16 cellular contexts compared by ENCODE assay signal in the genomic region with DNA sequence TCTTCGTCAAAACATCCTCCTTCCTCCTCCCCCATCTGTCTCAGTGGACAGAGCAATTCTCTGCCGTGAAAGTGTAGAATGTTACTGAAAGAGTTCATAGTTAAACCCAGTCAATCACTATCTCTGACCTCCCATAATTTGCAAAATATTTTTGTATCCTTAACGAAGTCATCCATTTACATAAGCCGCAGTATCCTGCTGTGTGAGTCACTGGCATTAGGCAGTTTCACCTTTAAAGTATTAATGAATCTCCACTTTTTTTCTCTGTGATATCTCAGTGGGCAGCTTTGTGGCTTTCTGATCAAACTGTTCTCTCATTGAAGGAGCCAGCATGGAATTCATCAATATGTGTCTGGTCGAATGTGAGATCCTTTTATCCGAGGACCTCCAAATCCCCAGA.
DNase-seq lines count a peak whose midpoint lies in the region; ATAC-seq and TF ChIP-seq lines count a peak whose summit lies in the region.
"Had no signal": no experiment of that assay in that cellular context is flagged by ENCODE, and none has a peak within 500 bp of the region (broad histone marks: within the 10 kb centered on the region; RNA-seq: fewer than 3 reads in every experiment).

No MANE protein-coding gene starts in this region.

- in situ Hi-C loops in IMR-90 (cut with MboI; ENCODE audit: low sequenced_read_pairs): loop anchor here (25.0 kb wide), 1 partner anchor 1248 kb away; no protein-coding TSS in a partner anchor

- H3K4ac ChIP-seq in IMR-90 (ENCODE audit: low read depth, low read length): no peak overlapping the region

- H3K56ac ChIP-seq in IMR-90 (ENCODE audit: extremely low read depth, insufficient read depth, low read length): no peak overlapping the region

- H3K27me3 ChIP-seq in IMR-90 (ENCODE audit: control insufficient read depth, insufficient read depth, low read length) (no peaks in the 10 kb centered on the region), smooth muscle cell (ENCODE audit: low read depth) (no peaks in the 10 kb centered on the region)

- H3K23ac ChIP-seq in IMR-90 (ENCODE audit: low read depth, low read length): no peak overlapping the region

- no peaks in the 10 kb centered on the region for H3K9me1 ChIP-seq in IMR-90 (ENCODE audit: insufficient read depth, low read length)

- POLR2A ChIA-PET in IMR-90 (lab: Charles Lee; ENCODE audit: unreplicated experiment): no interaction called here

- H2AK9ac ChIP-seq in IMR-90 (replicated peaks; ENCODE audit: low read depth, low read length, poor library complexity): no peak overlapping the region

- TF ChIP-seq POLR2A in IMR-90 (IDR thresholded peaks at IDR 0.05; ENCODE audit: low read depth, low read length): no peak

- no peak overlapping the region for H3K4me3 ChIP-seq in IMR-90 (ENCODE audit: insufficient read depth, low read depth, low read length)
- H3K4me3 ChIP-seq in smooth muscle cell: no peak overlapping the region
- H3K4me3 ChIP-seq: GM12878, GM23248 had no signal

- H4K20me1 ChIP-seq in IMR-90 (ENCODE audit: insufficient read depth, low read length) (no peaks in the 10 kb centered on the region), smooth muscle cell (ENCODE audit: low read depth) (no peaks in the 10 kb centered on the region)

- BruUV-seq in IMR-90 (replicated peaks; lab: Mats Ljungman, UMichigan): no TSS peak

- H3K27ac ChIP-seq in IMR-90 (ENCODE audit: insufficient read depth, low read length) (no peak overlapping the region), smooth muscle cell (ENCODE audit: low read depth) (no peak overlapping the region)
- H3K27ac ChIP-seq: GM23248 had no signal

- no peaks in the 10 kb centered on the region for H3K79me1 ChIP-seq in IMR-90 (ENCODE audit: low read depth in 1 of 2, low read length in 2 of 2)

- CTCF ChIA-PET in IMR-90 (lab: Yijun Ruan, JAX): no interaction called here

- no peaks in the 10 kb centered on the region for H3K79me2 ChIP-seq in smooth muscle cell (ENCODE audit: low read depth)

- no peak overlapping the region for H4K8ac ChIP-seq in IMR-90 (ENCODE audit: low read depth in 2 of 2, low read length in 2 of 2)

- dilution Hi-C loops in IMR-90 (cut with HindIII; ENCODE audit: low sequenced_read_pairs, unreplicated experiment): no loop called here

- no peak overlapping the region for H3K18ac ChIP-seq in IMR-90 (ENCODE audit: low read depth, low read length)

- H3K4me1 ChIP-seq in IMR-90 (ENCODE audit: control insufficient read depth, insufficient read depth, low read length): peaks cover 2% of the 10 kb centered on the region; the same call in 1 of the 2 replicates
- H3K4me1 ChIP-seq in smooth muscle cell (ENCODE audit: low read depth): no peaks in the 10 kb centered on the region
- H3K4me1 ChIP-seq: Caco-2 had no signal

- H2AFZ ChIP-seq in IMR-90 (replicated peaks; ENCODE audit: low read length, poor library complexity) (no peak overlapping the region), smooth muscle cell (ENCODE audit: low read depth) (no peak overlapping the region)
- H2AFZ ChIP-seq: GM23248 had no signal

- H3K9ac ChIP-seq in IMR-90 (ENCODE audit: low read depth, low read length): no peak overlapping the region
- H3K9ac ChIP-seq in smooth muscle cell (ENCODE audit: low read depth): no peak overlapping the region
- H3K9ac ChIP-seq: GM23248 had no signal

- H3K9me3 ChIP-seq in IMR-90 (ENCODE audit: control insufficient read depth, insufficient read depth, low read length): peaks cover 3% of the 10 kb centered on the region; the same call in 1 of the 2 replicates
- no peaks in the 10 kb centered on the region for H3K9me3 ChIP-seq in smooth muscle cell (replicated peaks; ENCODE audit: low read depth)
- H3K9me3 ChIP-seq: Caco-2 had no signal

- intact Hi-C loops in IMR-90 (cut with micrococcal nuclease): loop anchor here (5.0 to 10.0 kb wide), 4 partner anchors 880 to 1360 kb away; no protein-coding TSS in a partner anchor

- TF ChIP-seq CTCF in IMR-90 (conservative IDR thresholded peaks at IDR 0.05; ENCODE audit: low read depth, low read length): no peak
- no peak for TF ChIP-seq CTCF in smooth muscle cell (IDR thresholded peaks at IDR 0.05; ENCODE audit: borderline replicate concordance, insufficient read depth, poor library complexity, severe bottlenecking)

- no peak overlapping the region for H2BK15ac ChIP-seq in IMR-90 (ENCODE audit: low read depth, low read length)

- no peaks in the 10 kb centered on the region for H3F3A ChIP-seq in smooth muscle cell (ENCODE audit: low read depth)

- WGBS in IMR-90 (ENCODE audit: extremely low coverage in 2 of 2, insufficient read length in 1 of 2), 2 experiments: no CpG with 5 or more reads among the region's 6 CpGs
- WGBS in smooth muscle cell (ENCODE audit: low lambda C conversion rate): 61% methylated on average over 6 of the region's 6 CpGs

- no peak overlapping the region for H2BK20ac ChIP-seq in IMR-90 (ENCODE audit: low read depth, low read length)

- ATAC-seq in IMR-90 (ENCODE audit: low read depth): no peak
- ATAC-seq: GM12878, HCT116 had no signal

- H3K4me2 ChIP-seq in IMR-90 (ENCODE audit: low read depth, low read length) (no peak overlapping the region), smooth muscle cell (peak overlapping the region; percentile 6)

- H2BK5ac ChIP-seq in IMR-90 (ENCODE audit: low read depth, low read length, poor library complexity, severe bottlenecking): no peak overlapping the region

- no peak overlapping the region for H3K14ac ChIP-seq in IMR-90 (replicated peaks; ENCODE audit: low read depth, low read length)

- H2BK120ac ChIP-seq in IMR-90 (ENCODE audit: low read depth, low read length): no peak overlapping the region

- no peak for TF ChIP-seq RAD21 in IMR-90 (IDR thresholded peaks at IDR 0.05; ENCODE audit: low read length)

- no peak overlapping the region for H4K5ac ChIP-seq in IMR-90 (ENCODE audit: low read depth, low read length)

- H3K36me3 ChIP-seq in IMR-90 (ENCODE audit: control insufficient read depth, insufficient read depth, low read length) (no peaks in the 10 kb centered on the region), smooth muscle cell (ENCODE audit: low read depth) (no peaks in the 10 kb centered on the region)

- DNase-seq in IMR-90: peak; percentile 1
- DNase-seq in astrocyte of the hippocampus (ENCODE audit: low read depth, low spot score): peak; percentile 7
- no peak for DNase-seq in smooth muscle cell (lab: John Stamatoyannopoulos, UW; ENCODE audit: unreplicated experiment)
- DNase-seq in stimulated activated CD4-positive, alpha-beta T cell treated with anti-CD3 and anti-CD28 coated beads, Interleukin-4, amount 100 ng/mL, for 4 hours: no peak
- DNase-seq in putamen (ENCODE audit: low spot score): no peak
- no peak for DNase-seq in stimulated activated CD4-positive, alpha-beta T cell treated with anti-CD3 and anti-CD28 coated beads, Interleukin-4, amount 100 ng/mL, for 1 hour
- DNase-seq: C1 segment of cervical spinal cord; Caco-2; CD4-positive, alpha-beta memory T cell; DMS153; DND-41; GDM1; GM23248; H9 had no signal

- no peak overlapping the region for H2AK5ac ChIP-seq in IMR-90 (ENCODE audit: low read depth, low read length)

- H4K91ac ChIP-seq in IMR-90 (ENCODE audit: insufficient read depth, low read depth, low read length): no peak overlapping the region

TF ChIP-seq in IMR-90, 13 proteins besides CTCF, POLR2A, EP300 and RAD21:
- TF ChIP-seq CEBPB (IDR thresholded peaks at IDR 0.05; ENCODE audit: low read depth, low read length): no peak
- TF ChIP-seq MAFK (IDR thresholded peaks at IDR 0.05; ENCODE audit: low read depth, low read length): no peak
- no peak for TF ChIP-seq RCOR1 (IDR thresholded peaks at IDR 0.05; ENCODE audit: insufficient replicate concordance, low read length)
- no peak for TF ChIP-seq NFE2L2 (IDR thresholded peaks at IDR 0.05; ENCODE audit: low read depth, low read length)
- TF ChIP-seq, protein P1, sequence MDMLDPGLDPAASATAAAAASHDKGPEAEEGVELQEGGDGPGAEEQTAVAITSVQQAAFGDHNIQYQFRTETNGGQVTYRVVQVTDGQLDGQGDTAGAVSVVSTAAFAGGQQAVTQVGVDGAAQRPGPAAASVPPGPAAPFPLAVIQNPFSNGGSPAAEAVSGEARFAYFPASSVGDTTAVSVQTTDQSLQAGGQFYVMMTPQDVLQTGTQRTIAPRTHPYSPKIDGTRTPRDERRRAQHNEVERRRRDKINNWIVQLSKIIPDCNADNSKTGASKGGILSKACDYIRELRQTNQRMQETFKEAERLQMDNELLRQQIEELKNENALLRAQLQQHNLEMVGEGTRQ (IDR thresholded peaks at IDR 0.05; ENCODE audit: low read depth, low read length): no peak
- TF ChIP-seq SMC3 (IDR thresholded peaks at IDR 0.05; ENCODE audit: low read depth, low read length): no peak
- no peak for TF ChIP-seq MAZ (IDR thresholded peaks at IDR 0.05; ENCODE audit: borderline replicate concordance, low read depth, low read length)
- TF ChIP-seq FOS (IDR thresholded peaks at IDR 0.05; ENCODE audit: low read depth, low read length): no peak

Comparison
In these comparisons a context has a peak if more than half of its experiments do, and no peak if none do; other contexts are left out.
1. DNase-seq: peak in IMR-90 (single experiment) and astrocyte of the hippocampus (single experiment); none in smooth muscle cell (single experiment), stimulated activated CD4-positive, alpha-beta T cell treated with anti-CD3 and anti-CD28 coated beads, Interleukin-4, amount 100 ng/mL, for 4 hours (0 of 2), putamen (single experiment) and stimulated activated CD4-positive, alpha-beta T cell treated with anti-CD3 and anti-CD28 coated beads, Interleukin-4, amount 100 ng/mL, for 1 hour (single experiment).